ENCODE assay signal across 19 cellular contexts in the genomic region with DNA sequence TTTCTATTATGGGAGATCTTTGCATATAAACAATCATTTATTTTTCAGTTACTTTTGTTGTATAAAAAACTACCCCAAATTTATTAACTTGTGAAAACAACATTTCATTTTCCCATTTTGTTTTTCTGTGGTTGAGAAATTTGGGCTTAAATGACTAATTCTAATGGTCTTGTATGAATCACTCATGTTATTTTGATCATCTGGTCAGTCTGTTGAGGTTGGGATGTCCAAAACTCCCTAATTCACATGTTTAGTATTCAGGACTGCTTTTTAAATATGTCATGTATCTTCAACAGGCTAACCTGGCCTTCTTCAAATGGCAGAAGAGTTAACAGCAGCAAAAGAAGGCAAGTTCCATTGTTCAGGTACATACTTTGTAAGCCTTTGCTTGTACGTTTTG.
A peak's percentile ranks its signal among the peaks of the same experiment; 100 is the strongest.
DNase-seq lines count a peak whose midpoint lies in the region; ATAC-seq lines count a peak whose summit lies in the region.
"Had no signal": no experiment of that assay in that cellular context is flagged by ENCODE, and none has a peak within 500 bp of the region (broad histone marks: within the 10 kb centered on the region; RNA-seq: fewer than 3 reads in every experiment).

No MANE protein-coding gene starts in this region.

- H3K4me1 Mint-ChIP-seq in activated naive CD8-positive, alpha-beta T cell treated with anti-CD3 and anti-CD28 coated beads, Interleukin-2, amount 50 U/mL, for 24 hours = no peaks in the 10 kb centered on the region

- no peaks in the 10 kb centered on the region for H3K36me3 Mint-ChIP-seq in activated naive CD8-positive, alpha-beta T cell treated with anti-CD3 and anti-CD28 coated beads, Interleukin-2, amount 50 U/mL, for 24 hours (ENCODE audit: low read depth)

- peaks cover 4% of the 10 kb centered on the region for H3K9me3 Mint-ChIP-seq in activated naive CD8-positive, alpha-beta T cell treated with anti-CD3 and anti-CD28 coated beads, Interleukin-2, amount 50 U/mL, for 24 hours
- H3K9me3 Mint-ChIP-seq: T-helper 2 cell treated with Interferon-gamma antibody and Interleukin-4, amounts not matched to agents 5 μg/mL and 100 μg/mL, for 36 hours had no signal

- DNase-seq in ELR (ENCODE audit: low read depth) (peak; percentile 11), NCI-H1436 treated with DMSO at 0.1 percent for 48 hours (lab: John Stamatoyannopoulos, UW) (no peak), sciatic nerve (ENCODE audit: low spot score) (no peak), NOMO-1 treated with dmso at 0.1 percent for 144 hours (lab: John Stamatoyannopoulos, UW; ENCODE audit: unreplicated experiment) (no peak)
- DNase-seq in activated naive CD8-positive, alpha-beta T cell treated with anti-CD3 and anti-CD28 coated beads, Interleukin-2, amount 50 U/mL, for 24 hours = no peak
- DNase-seq: 8988T; activated CD4-positive, alpha-beta T cell treated with anti-CD3 and anti-CD28 coated beads for 1 hour; DMS53; erythroblast; mammary epithelial cell; MV-4-11; NCI-H2171 treated with DMSO at 0.1 percent for 48 hours; right cardiac atrium; SIG-M5; stimulated activated CD4-positive, alpha-beta T cell treated with anti-CD3 and anti-CD28 coated beads, Interleukin-2, amount 100 ng/mL, for 24 hours had no signal

- intact Hi-C loops in sciatic nerve (cut with DNase I) = no loop called here

- no peak overlapping the region for H3K27ac Mint-ChIP-seq in activated naive CD8-positive, alpha-beta T cell treated with anti-CD3 and anti-CD28 coated beads, Interleukin-2, amount 50 U/mL, for 24 hours
- H3K27ac Mint-ChIP-seq: T-helper 2 cell treated with Interferon-gamma antibody and Interleukin-4, amounts not matched to agents 5 μg/mL and 100 μg/mL, for 36 hours had no signal

- H3K27me3 Mint-ChIP-seq in activated naive CD8-positive, alpha-beta T cell treated with anti-CD3 and anti-CD28 coated beads, Interleukin-2, amount 50 U/mL, for 24 hours = no peaks in the 10 kb centered on the region

- no peak overlapping the region for H3K4me3 Mint-ChIP-seq in activated naive CD8-positive, alpha-beta T cell treated with anti-CD3 and anti-CD28 coated beads, Interleukin-2, amount 50 U/mL, for 24 hours
- H3K4me3 Mint-ChIP-seq: T-helper 2 cell treated with Interferon-gamma antibody and Interleukin-4, amounts not matched to agents 5 μg/mL and 100 μg/mL, for 36 hours had no signal

- ATAC-seq in GM18907 (IDR thresholded peaks at IDR 0.05; ENCODE audit: unreplicated experiment) (peak; percentile 88), GM21723 (IDR thresholded peaks at IDR 0.05; ENCODE audit: unreplicated experiment) (peak; percentile 68), HG03060 (IDR thresholded peaks at IDR 0.05; ENCODE audit: low read depth, unreplicated experiment) (peak; percentile 50), sciatic nerve (no peak)
- ATAC-seq in activated naive CD8-positive, alpha-beta T cell treated with anti-CD3 and anti-CD28 coated beads, Interleukin-2, amount 50 U/mL, for 24 hours = no peak
- ATAC-seq: right cardiac atrium had no signal

Comparison
In these comparisons a context has a peak if more than half of its experiments do, and no peak if none do; other contexts are left out.
1. ATAC-seq: peak in GM18907 (single experiment), GM21723 (single experiment) and HG03060 (single experiment); none in activated naive CD8-positive, alpha-beta T cell treated with anti-CD3 and anti-CD28 coated beads, Interleukin-2, amount 50 U/mL, for 24 hours (single experiment) and sciatic nerve (single experiment).